1 cellular context compared by ENCODE assay signal in the genomic region with DNA sequence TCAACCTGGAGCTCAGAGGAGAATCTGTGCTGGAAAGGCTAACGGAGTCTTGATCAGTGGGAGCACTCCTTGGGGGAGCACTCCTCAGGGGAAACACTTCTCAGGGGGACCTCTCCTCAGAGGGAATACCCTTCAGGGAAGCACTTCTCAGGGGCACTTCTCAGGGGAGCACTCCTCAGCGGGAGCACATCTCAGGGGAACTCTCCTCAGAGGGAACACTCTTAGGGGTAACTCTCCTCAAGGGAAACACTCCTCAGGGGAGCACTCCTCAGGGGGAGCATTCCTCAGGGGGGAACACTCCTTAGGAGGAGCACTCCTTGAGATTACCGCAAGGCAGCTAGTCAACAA.
TF ChIP-seq lines count a peak whose summit lies in the region.

No MANE protein-coding gene starts in this region.

TF ChIP-seq in K562, 482 proteins besides CTCF, POLR2A, EP300 and RAD21 (continued from another document):
- TF ChIP-seq, protein P1, sequence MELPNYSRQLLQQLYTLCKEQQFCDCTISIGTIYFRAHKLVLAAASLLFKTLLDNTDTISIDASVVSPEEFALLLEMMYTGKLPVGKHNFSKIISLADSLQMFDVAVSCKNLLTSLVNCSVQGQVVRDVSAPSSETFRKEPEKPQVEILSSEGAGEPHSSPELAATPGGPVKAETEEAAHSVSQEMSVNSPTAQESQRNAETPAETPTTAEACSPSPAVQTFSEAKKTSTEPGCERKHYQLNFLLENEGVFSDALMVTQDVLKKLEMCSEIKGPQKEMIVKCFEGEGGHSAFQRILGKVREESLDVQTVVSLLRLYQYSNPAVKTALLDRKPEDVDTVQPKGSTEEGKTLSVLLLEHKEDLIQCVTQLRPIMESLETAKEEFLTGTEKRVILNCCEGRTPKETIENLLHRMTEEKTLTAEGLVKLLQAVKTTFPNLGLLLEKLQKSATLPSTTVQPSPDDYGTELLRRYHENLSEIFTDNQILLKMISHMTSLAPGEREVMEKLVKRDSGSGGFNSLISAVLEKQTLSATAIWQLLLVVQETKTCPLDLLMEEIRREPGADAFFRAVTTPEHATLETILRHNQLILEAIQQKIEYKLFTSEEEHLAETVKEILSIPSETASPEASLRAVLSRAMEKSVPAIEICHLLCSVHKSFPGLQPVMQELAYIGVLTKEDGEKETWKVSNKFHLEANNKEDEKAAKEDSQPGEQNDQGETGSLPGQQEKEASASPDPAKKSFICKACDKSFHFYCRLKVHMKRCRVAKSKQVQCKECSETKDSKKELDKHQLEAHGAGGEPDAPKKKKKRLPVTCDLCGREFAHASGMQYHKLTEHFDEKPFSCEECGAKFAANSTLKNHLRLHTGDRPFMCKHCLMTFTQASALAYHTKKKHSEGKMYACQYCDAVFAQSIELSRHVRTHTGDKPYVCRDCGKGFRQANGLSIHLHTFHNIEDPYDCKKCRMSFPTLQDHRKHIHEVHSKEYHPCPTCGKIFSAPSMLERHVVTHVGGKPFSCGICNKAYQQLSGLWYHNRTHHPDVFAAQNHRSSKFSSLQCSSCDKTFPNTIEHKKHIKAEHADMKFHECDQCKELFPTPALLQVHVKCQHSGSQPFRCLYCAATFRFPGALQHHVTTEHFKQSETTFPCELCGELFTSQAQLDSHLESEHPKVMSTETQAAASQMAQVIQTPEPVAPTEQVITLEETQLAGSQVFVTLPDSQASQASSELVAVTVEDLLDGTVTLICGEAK (IDR thresholded peaks at IDR 0.05): no peak
- TF ChIP-seq, protein P1 (CRISPR knock-in tag; IDR thresholded peaks at IDR 0.05): no peak
- TF ChIP-seq, protein P2, sequence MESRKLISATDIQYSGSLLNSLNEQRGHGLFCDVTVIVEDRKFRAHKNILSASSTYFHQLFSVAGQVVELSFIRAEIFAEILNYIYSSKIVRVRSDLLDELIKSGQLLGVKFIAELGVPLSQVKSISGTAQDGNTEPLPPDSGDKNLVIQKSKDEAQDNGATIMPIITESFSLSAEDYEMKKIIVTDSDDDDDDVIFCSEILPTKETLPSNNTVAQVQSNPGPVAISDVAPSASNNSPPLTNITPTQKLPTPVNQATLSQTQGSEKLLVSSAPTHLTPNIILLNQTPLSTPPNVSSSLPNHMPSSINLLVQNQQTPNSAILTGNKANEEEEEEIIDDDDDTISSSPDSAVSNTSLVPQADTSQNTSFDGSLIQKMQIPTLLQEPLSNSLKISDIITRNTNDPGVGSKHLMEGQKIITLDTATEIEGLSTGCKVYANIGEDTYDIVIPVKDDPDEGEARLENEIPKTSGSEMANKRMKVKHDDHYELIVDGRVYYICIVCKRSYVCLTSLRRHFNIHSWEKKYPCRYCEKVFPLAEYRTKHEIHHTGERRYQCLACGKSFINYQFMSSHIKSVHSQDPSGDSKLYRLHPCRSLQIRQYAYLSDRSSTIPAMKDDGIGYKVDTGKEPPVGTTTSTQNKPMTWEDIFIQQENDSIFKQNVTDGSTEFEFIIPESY (CRISPR knock-in tag; IDR thresholded peaks at IDR 0.05): 0 out of 2 replicates have a peak, but pooled peaks have one; percentile 35
- TF ChIP-seq PPARD (CRISPR knock-in tag; IDR thresholded peaks at IDR 0.05) (no peak), SIN3A (IDR thresholded peaks at IDR 0.05; ENCODE audit: borderline replicate concordance in 2 of 2, control insufficient read depth in 1 of 2, low read depth in 2 of 2, low read length in 2 of 2) (no peak), ZNF76 (CRISPR knock-in tag; IDR thresholded peaks at IDR 0.05; ENCODE audit: borderline replicate concordance) (no peak), DIDO1 (tag; IDR thresholded peaks at IDR 0.05; ENCODE audit: low read depth) (no peak)
